14 cellular contexts compared by ENCODE assay signal in genomic region chr17:60744355-60744958, GRCh38.
DNase-seq lines count a peak whose midpoint lies in the region; ATAC-seq and TF ChIP-seq lines count a peak whose summit lies in the region.
"Had no signal": no experiment of that assay in that cellular context is flagged by ENCODE, and none has a peak within 500 bp of the region (broad histone marks: within the 10 kb centered on the region; RNA-seq: fewer than 3 reads in every experiment).

No MANE protein-coding gene starts in this region.

- no peak overlapping the region for H2BK12ac ChIP-seq in neuronal stem cell (ENCODE audit: low read length)

- H3K23ac ChIP-seq in neuronal stem cell (ENCODE audit: low read depth, low read length, poor library complexity), result no peak overlapping the region

- H3K18ac ChIP-seq in neuronal stem cell (ENCODE audit: low read length), result no peak overlapping the region

- no peak overlapping the region for H2BK15ac ChIP-seq in neuronal stem cell (ENCODE audit: low read length)

- H3K4me1 ChIP-seq in SJSA1 (replicated peaks), result peaks cover 13% of the 10 kb centered on the region
- H3K4me1 ChIP-seq in esophagus squamous epithelium, result peaks cover 0 to 15% (median 0%) of the 10 kb centered on the region in 3 donors
- H3K4me1 ChIP-seq in neuronal stem cell (ENCODE audit: control insufficient read depth in 2 of 2, insufficient read depth in 1 of 2, low read depth in 1 of 2, low read length in 2 of 2), result peaks cover 6 to 28% of the 10 kb centered on the region in 2 donors
- H3K4me1 ChIP-seq: A549 had no signal

- H3K79me1 ChIP-seq in neuronal stem cell (ENCODE audit: low read depth, low read length), result no peaks in the 10 kb centered on the region

- DNase-seq in AG10803 (ENCODE audit: low read depth) (peak; percentile 9), SJSA1 (ENCODE audit: low read depth in 1 of 2, low spot score in 2 of 2) (no peak), esophagus squamous epithelium (lab: John Stamatoyannopoulos, UW) (no peak), neuronal stem cell (ENCODE audit: low spot score) (no peak), cerebellum (ENCODE audit: low spot score) (no peak), NCI-H1092 (lab: John Stamatoyannopoulos, UW) (no peak)
- DNase-seq: activated CD4-positive, alpha-beta memory T cell treated with anti-CD3 and anti-CD28 coated beads for 36 hours; activated naive CD4-positive, alpha-beta T cell treated with Interleukin-2 at 50 U/mL for 16 hours; KBM-7; left colon; NCI-H2081 treated with DMSO at 0.1 percent for 48 hours had no signal

- H3K27ac ChIP-seq in SJSA1, result peak overlapping the region; percentile 75
- peak overlapping the region; percentile 50 to 78 (median 63) for H3K27ac ChIP-seq in esophagus squamous epithelium
- H3K27ac ChIP-seq in neuronal stem cell (replicated peaks; ENCODE audit: low read length), result no peak overlapping the region
- H3K27ac ChIP-seq: A549 had no signal

- H2AK5ac ChIP-seq in neuronal stem cell (ENCODE audit: low read depth, low read length), result no peak overlapping the region

- no peak for ATAC-seq in GM19452 (IDR thresholded peaks at IDR 0.05; ENCODE audit: unreplicated experiment)
- no peak for ATAC-seq in HG02973 (IDR thresholded peaks at IDR 0.05; ENCODE audit: unreplicated experiment)
- ATAC-seq: A549 had no signal

- H2AFZ ChIP-seq in neuronal stem cell (ENCODE audit: low read length), result peak overlapping the region; percentile 86

- no peak for TF ChIP-seq POLR2A in esophagus squamous epithelium (IDR thresholded peaks at IDR 0.05)

- no peak overlapping the region for H2BK5ac ChIP-seq in neuronal stem cell (ENCODE audit: low read length)

- WGBS in esophagus squamous epithelium, 2 donors, result 36 to 41% methylated on average over 3 of the region's 3 CpGs
- WGBS in neuronal stem cell (ENCODE audit: extremely low coverage in 2 of 2, insufficient read length in 2 of 2, insufficient replicate concordance in 1 of 2), 2 donors, result no CpG with 5 or more reads among the region's 3 CpGs

- TF ChIP-seq CTCF in AG10803 (conservative IDR thresholded peaks at IDR 0.05; ENCODE audit: low read length) (no peak), esophagus squamous epithelium (IDR thresholded peaks at IDR 0.05) (no peak)

- H4K8ac ChIP-seq in neuronal stem cell (ENCODE audit: low read depth, low read length), result no peak overlapping the region

- no peak overlapping the region for H4K91ac ChIP-seq in neuronal stem cell (ENCODE audit: low read depth, low read length, poor library complexity)

- intact Hi-C loops in esophagus squamous epithelium (cut with DNase I), result no loop called here

- H3K4me3 ChIP-seq in AG10803 (ENCODE audit: low read length), result peak overlapping the region; percentile 43
- no peak overlapping the region for H3K4me3 ChIP-seq in SJSA1
- H3K4me3 ChIP-seq in esophagus squamous epithelium, result peak overlapping the region in 1 of 4 donors; percentile 27
- peak overlapping the region in 1 of 2 donors; percentile 27 for H3K4me3 ChIP-seq in neuronal stem cell (ENCODE audit: low read length in 2 of 2)
- H3K4me3 ChIP-seq: A549 had no signal

- H3K9me3 ChIP-seq in SJSA1 (replicated peaks) (no peaks in the 10 kb centered on the region), esophagus squamous epithelium (no peaks in the 10 kb centered on the region), neuronal stem cell (replicated peaks in 1 of 2; ENCODE audit: control insufficient read depth in 2 of 2, insufficient read depth in 1 of 2, low read depth in 1 of 2, low read length in 2 of 2) (no peaks in the 10 kb centered on the region)
- H3K9me3 ChIP-seq: A549 had no signal

- H3K36me3 ChIP-seq in SJSA1 (no peaks in the 10 kb centered on the region), esophagus squamous epithelium (no peaks in the 10 kb centered on the region), neuronal stem cell (replicated peaks in 1 of 2; ENCODE audit: control insufficient read depth in 2 of 2, insufficient read depth in 2 of 2, low read length in 2 of 2) (no peaks in the 10 kb centered on the region)

- H2BK120ac ChIP-seq in neuronal stem cell (ENCODE audit: low read depth, low read length), result no peak overlapping the region

- H3K27me3 ChIP-seq in SJSA1 (replicated peaks) (no peaks in the 10 kb centered on the region), esophagus squamous epithelium (no peaks in the 10 kb centered on the region), neuronal stem cell (ENCODE audit: control insufficient read depth in 3 of 3, insufficient read depth in 3 of 3, low read depth in 1 of 3, low read length in 3 of 3) (no peaks in the 10 kb centered on the region)

- H3K9ac ChIP-seq in neuronal stem cell (ENCODE audit: low read depth, low read length, poor library complexity), result no peak overlapping the region

- H3K4me2 ChIP-seq in neuronal stem cell (ENCODE audit: insufficient read depth, low read length, poor library complexity, severe bottlenecking), result no peak overlapping the region
- H3K4me2 ChIP-seq: A549 had no signal

- H3K4ac ChIP-seq in neuronal stem cell (ENCODE audit: low read length), result no peak overlapping the region

- no peak overlapping the region for H3K14ac ChIP-seq in neuronal stem cell (ENCODE audit: low read length)
